In genomic region chr11:134571301-134571700, GRCh38 we compare ENCODE assay signal across 1 cellular context.
TF ChIP-seq lines count a peak whose summit lies in the region.

No MANE protein-coding gene starts in this region.

TF ChIP-seq in GM23338, 12 proteins besides CTCF, POLR2A, EP300 and RAD21 (continued from another document):
- no peak for TF ChIP-seq REST (IDR thresholded peaks at IDR 0.05; ENCODE audit: unreplicated experiment)
- no peak for TF ChIP-seq JUNB (IDR thresholded peaks at IDR 0.05; ENCODE audit: unreplicated experiment)
- TF ChIP-seq STAT1 (IDR thresholded peaks at IDR 0.05; ENCODE audit: unreplicated experiment) = no peak
- no peak for TF ChIP-seq POLR2AphosphoS5 (IDR thresholded peaks at IDR 0.05; ENCODE audit: low read depth)
- no peak for TF ChIP-seq ETS1 (IDR thresholded peaks at IDR 0.05)
